ENCODE assay signal across 21 cellular contexts in genomic region chr2:163723881-163724280, GRCh38. TPM values are rescaled to one million over a fixed set of nuclear protein-coding genes. Genes with fewer than 3 reads are reported as not detected.
A peak's percentile ranks its signal among the peaks of the same experiment; 100 is the strongest.
DNase-seq lines count a peak whose midpoint lies in the region; ATAC-seq, FAIRE-seq and TF ChIP-seq lines count a peak whose summit lies in the region.
"Had no signal": no experiment of that assay in that cellular context is flagged by ENCODE, and none has a peak within 500 bp of the region (broad histone marks: within the 10 kb centered on the region; RNA-seq: fewer than 3 reads in every experiment).

No MANE protein-coding gene starts in this region.

- H3K4me1 ChIP-seq in colonic mucosa, result no peaks in the 10 kb centered on the region
- H3K4me1 ChIP-seq: Caco-2 had no signal

- H3K27me3 Mint-ChIP-seq in CD4-positive, alpha-beta T cell, result no peaks in the 10 kb centered on the region
- H3K27me3 Mint-ChIP-seq in activated CD8-positive, alpha-beta T cell treated with anti-CD3 and anti-CD28 coated beads, Interleukin-2, amount 10 ng/mL, durations not matched to agents 7 days and 5 days (ENCODE audit: low read depth), result no peaks in the 10 kb centered on the region

- intact Hi-C loops in CD4-positive, alpha-beta T cell (cut with DNase I, micrococcal nuclease), result no loop called here
- intact Hi-C loops in colonic mucosa (cut with DNase I), result no loop called here

- no peak for ATAC-seq in CD4-positive, alpha-beta T cell (ENCODE audit: poor library complexity)
- ATAC-seq in activated CD8-positive, alpha-beta T cell treated with anti-CD3 and anti-CD28 coated beads, Interleukin-2, amount 10 ng/mL, durations not matched to agents 7 days and 5 days, result no peak
- ATAC-seq: CD8-positive, alpha-beta T cell; GM12878 had no signal

- TF ChIP-seq CTCF in CD4-positive, alpha-beta T cell (IDR thresholded peaks at IDR 0.05), result no peak
- no peak for TF ChIP-seq CTCF in colonic mucosa (IDR thresholded peaks at IDR 0.05)

- POLR2A ChIA-PET in CD4-positive, alpha-beta T cell (lab: Charles Lee), result no interaction called here
- POLR2A ChIA-PET in activated CD8-positive, alpha-beta T cell treated with anti-CD3 and anti-CD28 coated beads, Interleukin-2, amount 10 ng/mL, durations not matched to agents 7 days and 5 days (lab: Charles Lee), result no interaction called here

- no peak overlapping the region for H3K4me3 ChIP-seq in colonic mucosa
- H3K4me3 ChIP-seq: GM12878, HAP-1 had no signal

- CTCF ChIA-PET in CD4-positive, alpha-beta T cell (lab: Charles Lee), result no interaction called here
- CTCF ChIA-PET in activated CD8-positive, alpha-beta T cell treated with anti-CD3 and anti-CD28 coated beads, Interleukin-2, amount 10 ng/mL, durations not matched to agents 7 days and 5 days (lab: Charles Lee), result no interaction called here

- peak; percentile 57 for DNase-seq in ACHN
- peak; percentile 68 for DNase-seq in RCC 7860 (ENCODE audit: low spot score)
- peak; percentile 10 for DNase-seq in kidney glomerular epithelial cell (lab: John Stamatoyannopoulos, UW)
- DNase-seq in superior temporal gyrus (ENCODE audit: extremely low spot score), result peak; percentile 16
- no peak for DNase-seq in CD4-positive, alpha-beta T cell
- no peak for DNase-seq in colonic mucosa
- DNase-seq in activated CD8-positive, alpha-beta T cell treated with anti-CD3 and anti-CD28 coated beads, Interleukin-2, amount 10 ng/mL, durations not matched to agents 7 days and 5 days, result no peak
- DNase-seq: C1 segment of cervical spinal cord; Caco-2; CD8-positive, alpha-beta T cell; DMS 273 treated with DMSO at 0.1 percent for 48 hours; DMS79; EL; GDM1; GOT3; HFFc6 had no signal

- no peaks in the 10 kb centered on the region for H3K36me3 ChIP-seq in colonic mucosa
- H3K36me3 ChIP-seq: HAP-1 had no signal

- no peaks in the 10 kb centered on the region for H3K4me1 Mint-ChIP-seq in CD4-positive, alpha-beta T cell (ENCODE audit: low read depth)
- H3K4me1 Mint-ChIP-seq in activated CD8-positive, alpha-beta T cell treated with anti-CD3 and anti-CD28 coated beads, Interleukin-2, amount 10 ng/mL, durations not matched to agents 7 days and 5 days (ENCODE audit: low read depth), result no peaks in the 10 kb centered on the region

- no peaks in the 10 kb centered on the region for H3K9me3 ChIP-seq in CD4-positive, alpha-beta T cell (ENCODE audit: control insufficient read depth, low read length)
- H3K9me3 ChIP-seq in colonic mucosa, result no peaks in the 10 kb centered on the region
- H3K9me3 ChIP-seq: Caco-2, HAP-1 had no signal

- FAIRE-seq in RCC 7860 (lab: Jason Lieb, UNC), result peak; percentile 94
- FAIRE-seq: A204.1, GM12878, H54 had no signal

- H3K27me3 ChIP-seq in CD4-positive, alpha-beta T cell (ENCODE audit: control insufficient read depth, insufficient read depth, low read length), result no peaks in the 10 kb centered on the region
- no peaks in the 10 kb centered on the region for H3K27me3 ChIP-seq in colonic mucosa

- H3K36me3 Mint-ChIP-seq in CD4-positive, alpha-beta T cell (ENCODE audit: low read depth), result no peaks in the 10 kb centered on the region
- H3K36me3 Mint-ChIP-seq in activated CD8-positive, alpha-beta T cell treated with anti-CD3 and anti-CD28 coated beads, Interleukin-2, amount 10 ng/mL, durations not matched to agents 7 days and 5 days (ENCODE audit: low read depth), result no peaks in the 10 kb centered on the region
- H3K36me3 Mint-ChIP-seq: CD8-positive, alpha-beta T cell had no signal

- in situ Hi-C loops in ACHN (cut with HindIII; ENCODE audit: low pct_ligation_motif_present, low pct_unique_long_range_greater_than_20kb, low sequenced_read_pairs), result no loop called here

- H3K4me3 Mint-ChIP-seq in CD4-positive, alpha-beta T cell, result no peak overlapping the region
- no peak overlapping the region for H3K4me3 Mint-ChIP-seq in activated CD8-positive, alpha-beta T cell treated with anti-CD3 and anti-CD28 coated beads, Interleukin-2, amount 10 ng/mL, durations not matched to agents 7 days and 5 days
- H3K4me3 Mint-ChIP-seq: CD8-positive, alpha-beta T cell; HFFc6 had no signal

- H3K27ac Mint-ChIP-seq in CD4-positive, alpha-beta T cell, result no peak overlapping the region
- H3K27ac Mint-ChIP-seq in activated CD8-positive, alpha-beta T cell treated with anti-CD3 and anti-CD28 coated beads, Interleukin-2, amount 10 ng/mL, durations not matched to agents 7 days and 5 days, result no peak overlapping the region
- H3K27ac Mint-ChIP-seq: CD8-positive, alpha-beta T cell; HFFc6 had no signal

- no peak overlapping the region for H3K9ac ChIP-seq in colonic mucosa (ENCODE audit: low read depth in 2 of 2, low read length in 2 of 2)

- H3K9me3 Mint-ChIP-seq in CD4-positive, alpha-beta T cell, result no peaks in the 10 kb centered on the region
- H3K9me3 Mint-ChIP-seq in activated CD8-positive, alpha-beta T cell treated with anti-CD3 and anti-CD28 coated beads, Interleukin-2, amount 10 ng/mL, durations not matched to agents 7 days and 5 days (ENCODE audit: insufficient read depth), result no peaks in the 10 kb centered on the region
- H3K9me3 Mint-ChIP-seq: CD8-positive, alpha-beta T cell; HFFc6 had no signal

- H3K27ac ChIP-seq in CD4-positive, alpha-beta T cell (ENCODE audit: low read depth, low read length), result no peak overlapping the region
- H3K27ac ChIP-seq in colonic mucosa, result no peak overlapping the region
- H3K27ac ChIP-seq: 22Rv1 had no signal

RNA-seq across cellular contexts. Expression of gene FIGN, which starts 11.9 kb away (rescaled TPM):
- total RNA-seq in CD4-positive, alpha-beta T cell, result not detected
- under 1 TPM; 0.58 to 0.89 TPM for total RNA-seq in colonic mucosa
- total RNA-seq in activated CD8-positive, alpha-beta T cell treated with anti-CD3 and anti-CD28 coated beads, Interleukin-2, amount 10 ng/mL, durations not matched to agents 7 days and 5 days, result not detected
- total RNA-seq: Caco-2; CD8-positive, alpha-beta T cell had no signal

Comparison
In these comparisons a context has a peak if more than half of its experiments do, and no peak if none do; other contexts are left out.
1. DNase-seq: peak in ACHN (single experiment), RCC 7860 (single experiment), kidney glomerular epithelial cell (single experiment) and superior temporal gyrus (single experiment); none in CD4-positive, alpha-beta T cell (0 of 10), colonic mucosa (single experiment) and activated CD8-positive, alpha-beta T cell treated with anti-CD3 and anti-CD28 coated beads, Interleukin-2, amount 10 ng/mL, durations not matched to agents 7 days and 5 days (single experiment).